ENCODE assay signal across 20 cellular contexts in the genomic region with DNA sequence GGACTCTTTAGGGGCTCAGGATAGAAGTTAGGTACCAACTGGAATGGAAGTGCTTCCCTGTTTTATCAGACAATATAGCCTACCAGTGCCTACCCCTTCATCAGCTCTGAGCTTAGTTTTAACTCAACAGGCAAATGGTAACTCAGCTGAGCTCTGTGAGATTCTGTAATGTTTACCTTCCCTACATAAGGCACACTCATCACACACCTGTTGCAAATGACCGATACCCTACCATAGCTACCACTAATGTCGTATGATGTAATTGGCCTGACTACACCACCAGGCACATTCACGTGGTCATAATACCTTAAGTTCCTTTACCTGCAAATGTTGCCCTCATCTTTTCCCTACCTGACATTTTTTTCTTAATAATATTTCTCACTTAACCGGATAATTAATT.
"Had no signal": no experiment of that assay in that cellular context is flagged by ENCODE, and none has a peak within 500 bp of the region (broad histone marks: within the 10 kb centered on the region; RNA-seq: fewer than 3 reads in every experiment).

No MANE protein-coding gene starts in this region.

- DNase-seq: KBM-7; MV-4-11; NCI-H1048; NCI-H1105; NCI-H1436 treated with DMSO at 0.1 percent for 48 hours; NCI-H1694; NCI-H187 treated with DMSO at 0.1 percent for 48 hours; NCI-H2029 treated with DMSO at 0.1 percent for 48 hours; NCI-H2227 treated with DMSO at 0.1 percent for 48 hours; NCI-H526; NK-92 treated with Interleukin-12 subunit alpha and Interleukin-12 subunit beta, amount 100 ng/mL, for 24 hours; OCI-M1; PC-9; Peyer's patch; RPMI8226; SHP77; SK-N-SH; SW 1271; T-cell; T-helper 9 cell had no signal

- H3K36me3 ChIP-seq: Peyer's patch had no signal

- H3K4me3 ChIP-seq: PC-9, Peyer's patch had no signal

- H3K9me3 ChIP-seq: Peyer's patch, SK-N-SH had no signal

- H3K4me1 ChIP-seq: Peyer's patch had no signal

- H3K4me2 ChIP-seq: PC-9, SK-N-SH had no signal

- H3K27me3 ChIP-seq: Peyer's patch had no signal

- H2AFZ ChIP-seq: PC-9 had no signal

- ATAC-seq: T-cell had no signal

- H3K9ac ChIP-seq: SK-N-SH had no signal

- H3K27ac ChIP-seq: PC-9, Peyer's patch had no signal
